8 cellular contexts compared by ENCODE assay signal in the genomic region with DNA sequence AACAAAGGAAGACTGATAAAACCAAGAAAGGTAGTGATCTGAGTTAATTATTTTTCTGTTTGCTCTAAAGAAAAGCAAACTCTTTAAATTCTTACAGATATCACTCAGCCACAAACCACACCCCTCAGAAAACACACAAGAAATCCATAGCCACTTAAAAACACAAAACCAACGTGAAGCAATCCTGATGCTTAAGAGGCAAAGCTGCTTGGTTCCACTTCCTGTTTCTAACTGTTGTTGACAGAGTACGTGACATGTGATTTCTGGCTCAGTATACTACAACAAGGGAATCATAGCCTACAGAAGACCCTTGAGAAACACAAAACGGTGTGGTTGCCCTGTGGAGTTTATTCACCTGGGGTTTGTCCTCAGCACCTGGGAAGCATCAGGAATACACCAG.
DNase-seq lines count a peak whose midpoint lies in the region; ATAC-seq and TF ChIP-seq lines count a peak whose summit lies in the region.

No MANE protein-coding gene starts in this region.

- no peak overlapping the region for H3K27ac ChIP-seq in stomach

- no peaks in the 10 kb centered on the region for H3K27me3 ChIP-seq in stomach

- no peak for TF ChIP-seq EP300 in stomach (IDR thresholded peaks at IDR 0.05)

- TF ChIP-seq CTCF in cardiac fibroblast (IDR thresholded peaks at IDR 0.05; ENCODE audit: low read depth, low read length) (no peak), stomach (IDR thresholded peaks at IDR 0.05) (no peak)

- H3K4me3 ChIP-seq in cardiac fibroblast (replicated peaks in 1 of 2; ENCODE audit: low read depth in 2 of 2, low read length in 2 of 2) (no peak overlapping the region), stomach (no peak overlapping the region)

- DNase-seq in NCI-H146 (lab: John Stamatoyannopoulos, UW) (peak; percentile 73), cardiac fibroblast (ENCODE audit: low read depth in 2 of 2) (peak; percentile 53 to 71), stomach (no peak), HuH-7.5 (ENCODE audit: low spot score) (no peak)
- DNase-seq in effector CD4-positive, alpha-beta T cell = no peak
- no peak for DNase-seq in activated CD4-positive, CD25-positive, alpha-beta regulatory T cell (lab: John Stamatoyannopoulos, UW)

- peak; percentile 91 for ATAC-seq in GM18499 (IDR thresholded peaks at IDR 0.05; ENCODE audit: insufficient read depth, unreplicated experiment)
- ATAC-seq in HG02588 (IDR thresholded peaks at IDR 0.05; ENCODE audit: unreplicated experiment) = peak; percentile 94

- H3K4me1 ChIP-seq in stomach = peaks cover 0 to 15% (median 2%) of the 10 kb centered on the region in 4 donors

- peaks cover 0 to 7% (median 0%) of the 10 kb centered on the region in 4 donors for H3K9me3 ChIP-seq in stomach

- no peak for TF ChIP-seq POLR2A in stomach (IDR thresholded peaks at IDR 0.05)

- WGBS in stomach, 5 donors = 5 to 34% (median 13%) methylated on average over 3 of the region's 3 CpGs

- no peaks in the 10 kb centered on the region for H3K36me3 ChIP-seq in stomach

- intact Hi-C loops in stomach (cut with DNase I; ENCODE audit: low total_unique reads) = no loop called here

Comparison
In these comparisons a context has a peak if more than half of its experiments do, and no peak if none do; other contexts are left out.
1. DNase-seq: peak in NCI-H146 (single experiment) and cardiac fibroblast (2 of 2); none in stomach (single experiment), effector CD4-positive, alpha-beta T cell (single experiment), activated CD4-positive, CD25-positive, alpha-beta regulatory T cell (0 of 4) and HuH-7.5 (single experiment).